Comparison of ENCODE assay signal across 14 cellular contexts in the genomic region with DNA sequence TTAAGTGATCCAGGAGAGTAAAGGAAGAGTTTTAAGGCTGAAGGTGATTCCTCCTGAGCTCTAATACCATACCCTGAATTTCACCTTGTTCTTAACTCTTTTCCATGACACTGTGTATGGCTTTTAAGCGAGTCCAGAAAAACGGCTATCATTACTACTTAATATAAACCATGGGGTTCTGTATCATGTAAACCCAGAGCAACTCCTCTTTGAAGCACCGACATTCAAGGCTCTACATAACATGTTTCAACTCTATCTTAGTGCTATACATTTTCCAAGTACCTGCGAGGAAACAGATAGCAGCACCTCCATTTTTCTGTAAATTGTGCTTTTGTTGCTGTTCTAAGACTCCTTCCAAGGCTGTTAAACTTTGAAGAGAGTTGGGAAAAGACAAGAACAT. TPM values are rescaled to one million over a fixed set of nuclear protein-coding genes. Genes with fewer than 3 reads are reported as not detected.
DNase-seq lines count a peak whose midpoint lies in the region; ATAC-seq and TF ChIP-seq lines count a peak whose summit lies in the region.
"Had no signal": no experiment of that assay in that cellular context is flagged by ENCODE, and none has a peak within 500 bp of the region (broad histone marks: within the 10 kb centered on the region; RNA-seq: fewer than 3 reads in every experiment).

No MANE protein-coding gene starts in this region.

- peaks cover 63% of the 10 kb centered on the region for H3K4me1 ChIP-seq in CD8-positive, alpha-beta T cell (ENCODE audit: insufficient read depth, low read length)
- H3K4me1 ChIP-seq in neutrophil (ENCODE audit: control insufficient read depth in 1 of 2, insufficient read depth in 1 of 2, low read depth in 1 of 2, low read length in 1 of 2), result peaks cover 63 to 73% of the 10 kb centered on the region in 2 experiments

- peak overlapping the region; percentile 96 for H3K4me3 Mint-ChIP-seq in CD8-positive, alpha-beta T cell
- H3K4me3 Mint-ChIP-seq in IgD-negative memory B cell, result peak overlapping the region; percentile 61 to 93 (median 80)
- peak overlapping the region; percentile 98 for H3K4me3 Mint-ChIP-seq in activated naive CD8-positive, alpha-beta T cell

- intact Hi-C loops in CD8-positive, alpha-beta T cell (cut with DNase I, micrococcal nuclease), result loop anchor here in 1 of 2 experiments (5.0 kb wide), 1 partner anchor 35 kb away; no protein-coding TSS in a partner anchor
- intact Hi-C loops in cardiac septum (cut with DNase I), result no loop called here

- no peaks in the 10 kb centered on the region for H3K36me3 ChIP-seq in CD8-positive, alpha-beta T cell (ENCODE audit: insufficient read depth, low read length)
- H3K36me3 ChIP-seq in neutrophil, result no peaks in the 10 kb centered on the region
- H3K36me3 ChIP-seq: thyroid gland had no signal

- H3K4me3 ChIP-seq in CD8-positive, alpha-beta T cell (ENCODE audit: low read depth, low read length), result peak overlapping the region; percentile 25
- peak overlapping the region; percentile 35 to 84 for H3K4me3 ChIP-seq in neutrophil (ENCODE audit: low read depth in 1 of 2, low read length in 1 of 2)
- H3K4me3 ChIP-seq: lung, thyroid gland had no signal

- H3K9me3 Mint-ChIP-seq in CD8-positive, alpha-beta T cell, result no peaks in the 10 kb centered on the region
- no peaks in the 10 kb centered on the region for H3K9me3 Mint-ChIP-seq in IgD-negative memory B cell
- no peaks in the 10 kb centered on the region for H3K9me3 Mint-ChIP-seq in activated naive CD8-positive, alpha-beta T cell (ENCODE audit: low read depth)

- no peak for DNase-seq in CD8-positive, alpha-beta T cell
- no peak for DNase-seq in cardiac septum (ENCODE audit: low spot score)
- no peak for DNase-seq in NCI-H2171 (lab: John Stamatoyannopoulos, UW)
- DNase-seq: activated CD4-positive, CD25-positive, alpha-beta regulatory T cell; right cardiac atrium; stimulated activated CD4-positive, alpha-beta T cell treated with anti-CD3 and anti-CD28 coated beads, Interleukin-2, amount 100 ng/mL, for 24 hours; thyroid gland had no signal

- H3K36me3 Mint-ChIP-seq in CD8-positive, alpha-beta T cell, result peaks cover 13% of the 10 kb centered on the region
- peaks cover 3% of the 10 kb centered on the region for H3K36me3 Mint-ChIP-seq in IgD-negative memory B cell
- peaks cover 5% of the 10 kb centered on the region for H3K36me3 Mint-ChIP-seq in activated naive CD8-positive, alpha-beta T cell

- POLR2A ChIA-PET in CD8-positive, alpha-beta T cell (lab: Charles Lee), result interaction anchor here (1.2 kb wide), 2 partner anchors 23 to 50 kb away, joined by 3 read pairs; no protein-coding TSS in a partner anchor

- H3K4me1 Mint-ChIP-seq in CD8-positive, alpha-beta T cell (ENCODE audit: low read depth), result peaks cover 74% of the 10 kb centered on the region
- H3K4me1 Mint-ChIP-seq in IgD-negative memory B cell, result peaks cover 43 to 60% (median 57%) of the 10 kb centered on the region in 3 donors
- peaks cover 79% of the 10 kb centered on the region for H3K4me1 Mint-ChIP-seq in activated naive CD8-positive, alpha-beta T cell (ENCODE audit: low read depth)

- peak; percentile 4 for ATAC-seq in CD8-positive, alpha-beta T cell
- no peak for ATAC-seq in GM19452 (IDR thresholded peaks at IDR 0.05; ENCODE audit: unreplicated experiment)
- ATAC-seq: esophagus mucosa, right cardiac atrium had no signal

- H3K9me3 ChIP-seq in CD8-positive, alpha-beta T cell (ENCODE audit: low read length), result no peaks in the 10 kb centered on the region
- no peaks in the 10 kb centered on the region for H3K9me3 ChIP-seq in neutrophil
- H3K9me3 ChIP-seq: thyroid gland had no signal

- peak overlapping the region; percentile 51 for H3K27ac ChIP-seq in CD8-positive, alpha-beta T cell (ENCODE audit: low read depth, low read length)
- peak overlapping the region; percentile 90 for H3K27ac ChIP-seq in neutrophil
- H3K27ac ChIP-seq: C4-2B, thyroid gland had no signal

- peak overlapping the region; percentile 98 for H3K27ac Mint-ChIP-seq in CD8-positive, alpha-beta T cell
- H3K27ac Mint-ChIP-seq in IgD-negative memory B cell, result peak overlapping the region; percentile 4 to 89 (median 54)
- H3K27ac Mint-ChIP-seq in activated naive CD8-positive, alpha-beta T cell, result peak overlapping the region; percentile 99

- CTCF ChIA-PET in CD8-positive, alpha-beta T cell (lab: Charles Lee), result no interaction called here

- H3K27me3 Mint-ChIP-seq in CD8-positive, alpha-beta T cell (ENCODE audit: low read depth), result no peaks in the 10 kb centered on the region
- peaks cover 2% of the 10 kb centered on the region for H3K27me3 Mint-ChIP-seq in IgD-negative memory B cell
- no peaks in the 10 kb centered on the region for H3K27me3 Mint-ChIP-seq in activated naive CD8-positive, alpha-beta T cell

- no peaks in the 10 kb centered on the region for H3K27me3 ChIP-seq in CD8-positive, alpha-beta T cell (ENCODE audit: insufficient read depth, low read length)
- H3K27me3 ChIP-seq in neutrophil, result no peaks in the 10 kb centered on the region
- H3K27me3 ChIP-seq: thyroid gland had no signal

- TF ChIP-seq CTCF in CD8-positive, alpha-beta T cell (IDR thresholded peaks at IDR 0.05), result no peak
- TF ChIP-seq CTCF in neutrophil (IDR thresholded peaks at IDR 0.05), result no peak

RNA-seq across cellular contexts. Expression of a gene that starts 4.0 kb away (rescaled TPM):
- total RNA-seq in CD8-positive, alpha-beta T cell, result 10 to 100 TPM; 85.2 to 85.5 TPM
- 60.4 TPM for polyA plus RNA-seq in IgD-negative memory B cell
- 32.8 TPM for total RNA-seq in cardiac septum

RNA-seq across cellular contexts. Expression of a gene that starts 16.1 kb away (rescaled TPM):
- 100 to 1,000 TPM; 300 to 319 TPM for total RNA-seq in CD8-positive, alpha-beta T cell
- polyA plus RNA-seq in IgD-negative memory B cell, result 63.0 TPM
- total RNA-seq in cardiac septum, result 12.1 TPM

Comparison
In these comparisons a context has a peak if more than half of its experiments do, and no peak if none do; other contexts are left out.
1. RNA of a gene that starts 16.1 kb away (total RNA-seq): 300 to 319 TPM in CD8-positive, alpha-beta T cell; 12.1 TPM in cardiac septum (single experiment); every median in the first group is over 10 times any median in the second.
2. Peak in every context shown above with its lines, with median percentiles within 50 percentile points of each other: H3K27ac Mint-ChIP-seq and H3K4me3 Mint-ChIP-seq.